1 cellular context compared by ENCODE assay signal in the genomic region with DNA sequence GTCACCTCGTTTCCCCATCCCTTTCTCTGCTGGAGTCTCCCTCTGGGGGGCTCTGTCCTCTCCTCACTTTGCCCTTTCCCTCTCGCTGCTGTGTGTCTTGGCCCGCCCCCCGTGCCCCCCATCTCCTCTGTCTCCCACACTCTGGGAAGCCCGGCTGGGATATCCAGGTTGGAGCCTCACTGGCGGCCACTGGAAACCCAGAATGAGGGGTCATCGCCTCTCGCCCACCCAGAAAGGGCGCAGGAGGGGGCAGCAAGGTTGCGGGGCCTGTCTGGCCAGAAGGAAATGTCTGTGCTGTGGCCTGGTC.
TF ChIP-seq lines count a peak whose summit lies in the region.

No MANE protein-coding gene starts in this region.

TF ChIP-seq in WTC11, 78 proteins besides CTCF, POLR2A, EP300 and RAD21 (continued from another document):
- TF ChIP-seq, protein P1, sequence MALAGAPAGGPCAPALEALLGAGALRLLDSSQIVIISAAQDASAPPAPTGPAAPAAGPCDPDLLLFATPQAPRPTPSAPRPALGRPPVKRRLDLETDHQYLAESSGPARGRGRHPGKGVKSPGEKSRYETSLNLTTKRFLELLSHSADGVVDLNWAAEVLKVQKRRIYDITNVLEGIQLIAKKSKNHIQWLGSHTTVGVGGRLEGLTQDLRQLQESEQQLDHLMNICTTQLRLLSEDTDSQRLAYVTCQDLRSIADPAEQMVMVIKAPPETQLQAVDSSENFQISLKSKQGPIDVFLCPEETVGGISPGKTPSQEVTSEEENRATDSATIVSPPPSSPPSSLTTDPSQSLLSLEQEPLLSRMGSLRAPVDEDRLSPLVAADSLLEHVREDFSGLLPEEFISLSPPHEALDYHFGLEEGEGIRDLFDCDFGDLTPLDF (CRISPR knock-in tag; IDR thresholded peaks at IDR 0.05): no peak
- TF ChIP-seq JUN (CRISPR knock-in tag; IDR thresholded peaks at IDR 0.05) (no peak), PRRX2 (CRISPR knock-in tag; IDR thresholded peaks at IDR 0.05) (no peak), TCF7 (CRISPR knock-in tag; IDR thresholded peaks at IDR 0.05; ENCODE audit: low read depth) (no peak), RORB (CRISPR knock-in tag; IDR thresholded peaks at IDR 0.05) (no peak), ZNF317 (CRISPR knock-in tag; IDR thresholded peaks at IDR 0.05; ENCODE audit: borderline replicate concordance, low read depth) (no peak)
- TF ChIP-seq, protein P2, sequence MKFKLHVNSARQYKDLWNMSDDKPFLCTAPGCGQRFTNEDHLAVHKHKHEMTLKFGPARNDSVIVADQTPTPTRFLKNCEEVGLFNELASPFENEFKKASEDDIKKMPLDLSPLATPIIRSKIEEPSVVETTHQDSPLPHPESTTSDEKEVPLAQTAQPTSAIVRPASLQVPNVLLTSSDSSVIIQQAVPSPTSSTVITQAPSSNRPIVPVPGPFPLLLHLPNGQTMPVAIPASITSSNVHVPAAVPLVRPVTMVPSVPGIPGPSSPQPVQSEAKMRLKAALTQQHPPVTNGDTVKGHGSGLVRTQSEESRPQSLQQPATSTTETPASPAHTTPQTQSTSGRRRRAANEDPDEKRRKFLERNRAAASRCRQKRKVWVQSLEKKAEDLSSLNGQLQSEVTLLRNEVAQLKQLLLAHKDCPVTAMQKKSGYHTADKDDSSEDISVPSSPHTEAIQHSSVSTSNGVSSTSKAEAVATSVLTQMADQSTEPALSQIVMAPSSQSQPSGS (CRISPR knock-in tag; IDR thresholded peaks at IDR 0.05; ENCODE audit: borderline replicate concordance, low read depth): no peak
